Comparison of ENCODE assay signal across 1 cellular context in genomic region chr1:207962716-207963428, GRCh38.
TF ChIP-seq lines count a peak whose summit lies in the region.

No MANE protein-coding gene starts in this region.

TF ChIP-seq in H1, 55 proteins besides CTCF, POLR2A, EP300 and RAD21:
- TF ChIP-seq USF2 (IDR thresholded peaks at IDR 0.05; ENCODE audit: low read length) (no peak), SP1 (IDR thresholded peaks at IDR 0.05; ENCODE audit: low read depth, low read length) (no peak), RBBP5 (IDR thresholded peaks at IDR 0.05; ENCODE audit: borderline replicate concordance, low read depth, low read length) (no peak), JUND (IDR thresholded peaks at IDR 0.05; ENCODE audit: low read length) (no peak), JUN (IDR thresholded peaks at IDR 0.05; ENCODE audit: low read depth, low read length) (no peak), SRF (IDR thresholded peaks at IDR 0.05; ENCODE audit: low read depth, low read length) (no peak), SAP30 (IDR thresholded peaks at IDR 0.05; ENCODE audit: insufficient read depth, insufficient replicate concordance, low read length) (no peak), SUZ12 (IDR thresholded peaks at IDR 0.05; ENCODE audit: low read length) (peak; percentile 39; the same call in 1 of the 2 replicates), BCL11A (IDR thresholded peaks at IDR 0.05; ENCODE audit: low read depth in 2 of 2, low read length in 2 of 2) (no peak), MAFK (IDR thresholded peaks at IDR 0.05; ENCODE audit: low read depth, low read length) (no peak), EZH2 (IDR thresholded peaks at IDR 0.05; ENCODE audit: low read depth, low read length, severe bottlenecking) (peak; percentile 40), TCF12 (IDR thresholded peaks at IDR 0.05; ENCODE audit: low read depth, low read length) (no peak), CTBP2 (IDR thresholded peaks at IDR 0.05; ENCODE audit: borderline replicate concordance, insufficient read depth, insufficient read length, low read length) (no peak)
- TF ChIP-seq, protein P1, sequence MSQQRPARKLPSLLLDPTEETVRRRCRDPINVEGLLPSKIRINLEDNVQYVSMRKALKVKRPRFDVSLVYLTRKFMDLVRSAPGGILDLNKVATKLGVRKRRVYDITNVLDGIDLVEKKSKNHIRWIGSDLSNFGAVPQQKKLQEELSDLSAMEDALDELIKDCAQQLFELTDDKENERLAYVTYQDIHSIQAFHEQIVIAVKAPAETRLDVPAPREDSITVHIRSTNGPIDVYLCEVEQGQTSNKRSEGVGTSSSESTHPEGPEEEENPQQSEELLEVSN (IDR thresholded peaks at IDR 0.05): peak; percentile 69
